9 cellular contexts compared by ENCODE assay signal in the genomic region with DNA sequence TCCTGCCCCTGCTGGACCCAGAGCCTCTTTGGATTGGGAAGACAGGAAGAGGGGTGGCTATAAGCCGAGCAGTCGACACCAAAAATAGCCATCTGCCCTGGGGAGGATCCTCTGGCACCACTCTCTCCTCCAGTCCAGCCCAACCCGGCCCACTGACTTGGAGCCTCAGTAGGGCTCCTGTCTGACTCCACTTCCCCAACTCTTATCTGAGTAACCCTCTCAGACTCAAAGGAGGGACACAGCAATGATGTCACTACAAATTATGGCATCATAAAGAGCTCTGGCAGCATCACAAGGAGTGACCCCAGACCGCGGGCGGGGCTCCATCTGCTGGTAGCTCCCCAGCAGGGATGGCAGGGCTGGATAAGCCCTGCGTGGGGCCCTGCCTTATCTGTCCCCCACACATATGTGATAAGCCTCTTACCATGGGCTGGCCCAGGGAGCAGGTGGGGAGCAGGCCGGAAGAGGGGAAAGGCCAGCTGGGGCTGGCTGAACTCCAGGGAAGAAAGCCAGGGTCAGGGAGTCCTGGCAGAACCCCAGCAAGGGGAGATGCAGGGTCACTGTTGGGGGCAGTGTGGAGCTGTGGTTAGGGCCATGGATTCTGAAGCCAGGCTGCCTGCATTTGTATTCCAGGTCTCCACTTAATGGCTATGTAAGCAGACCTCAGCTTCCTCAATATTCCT. TPM values are rescaled to one million over a fixed set of nuclear protein-coding genes. Genes with fewer than 3 reads are reported as not detected.
DNase-seq lines count a peak whose midpoint lies in the region; ATAC-seq and TF ChIP-seq lines count a peak whose summit lies in the region.
"Had no signal": no experiment of that assay in that cellular context is flagged by ENCODE, and none has a peak within 500 bp of the region (broad histone marks: within the 10 kb centered on the region; RNA-seq: fewer than 3 reads in every experiment).

No MANE protein-coding gene starts in this region.

- ATAC-seq in T-helper 17 cell (no peak), GM18502 (IDR thresholded peaks at IDR 0.05; ENCODE audit: poor library complexity, unreplicated experiment) (no peak)

- no peaks in the 10 kb centered on the region for H3K36me3 ChIP-seq in rectal smooth muscle tissue (ENCODE audit: control insufficient read depth, insufficient read depth, low read length)
- H3K36me3 ChIP-seq: neutrophil had no signal

- intact Hi-C loops in activated T-helper 2 cell treated with anti-CD3 and anti-CD28 coated beads, Interferon-gamma antibody, Interleukin-2, Interleukin-4, amounts not matched to agents 10 μg/mL and 5 μg/mL and 100 μg/mL, durations not matched to agents 14 hours and 24 hours and 36 hours (cut with micrococcal nuclease): loop anchor here (1.0 to 10.0 kb wide), 3 partner anchors 31 to 509 kb away; a partner anchor contains a TSS

- H3K27me3 ChIP-seq in rectal smooth muscle tissue (ENCODE audit: control insufficient read depth, insufficient read depth, low read length): no peaks in the 10 kb centered on the region

- H3K4me1 ChIP-seq in rectal smooth muscle tissue (ENCODE audit: control insufficient read depth, insufficient read depth, low read length): peaks cover 28% of the 10 kb centered on the region

- no peak overlapping the region for H3K9ac ChIP-seq in rectal smooth muscle tissue (ENCODE audit: low read length)

- H3K4me3 ChIP-seq in fibroblast of villous mesenchyme (ENCODE audit: low read depth, low read length) (no peak overlapping the region), rectal smooth muscle tissue (ENCODE audit: low read length) (no peak overlapping the region)

- peak; percentile 34 for TF ChIP-seq CTCF in fibroblast of villous mesenchyme (IDR thresholded peaks at IDR 0.05; ENCODE audit: insufficient read depth, low read depth, low read length)

- H3K9me3 Mint-ChIP-seq in activated T-helper 2 cell treated with anti-CD3 and anti-CD28 coated beads, Interferon-gamma antibody, Interleukin-2, Interleukin-4, amounts not matched to agents 10 μg/mL and 5 μg/mL and 100 μg/mL, durations not matched to agents 14 hours and 24 hours and 36 hours: no peaks in the 10 kb centered on the region

- peaks cover 20% of the 10 kb centered on the region for H3K4me1 Mint-ChIP-seq in T-helper 17 cell
- peaks cover 16% of the 10 kb centered on the region for H3K4me1 Mint-ChIP-seq in activated T-helper 2 cell treated with anti-CD3 and anti-CD28 coated beads, Interferon-gamma antibody, Interleukin-2, Interleukin-4, amounts not matched to agents 10 μg/mL and 5 μg/mL and 100 μg/mL, durations not matched to agents 14 hours and 24 hours and 36 hours (ENCODE audit: low read depth)

- H3K4me3 Mint-ChIP-seq in T-helper 17 cell: no peak overlapping the region
- H3K4me3 Mint-ChIP-seq in activated T-helper 2 cell treated with anti-CD3 and anti-CD28 coated beads, Interferon-gamma antibody, Interleukin-2, Interleukin-4, amounts not matched to agents 10 μg/mL and 5 μg/mL and 100 μg/mL, durations not matched to agents 14 hours and 24 hours and 36 hours (ENCODE audit: low read depth): no peak overlapping the region

- no peaks in the 10 kb centered on the region for H3K36me3 Mint-ChIP-seq in T-helper 17 cell (ENCODE audit: low read depth)
- H3K36me3 Mint-ChIP-seq in activated T-helper 2 cell treated with anti-CD3 and anti-CD28 coated beads, Interferon-gamma antibody, Interleukin-2, Interleukin-4, amounts not matched to agents 10 μg/mL and 5 μg/mL and 100 μg/mL, durations not matched to agents 14 hours and 24 hours and 36 hours (ENCODE audit: low read depth): no peaks in the 10 kb centered on the region

- peaks cover 5% of the 10 kb centered on the region for H3K27me3 Mint-ChIP-seq in T-helper 17 cell
- H3K27me3 Mint-ChIP-seq in activated T-helper 2 cell treated with anti-CD3 and anti-CD28 coated beads, Interferon-gamma antibody, Interleukin-2, Interleukin-4, amounts not matched to agents 10 μg/mL and 5 μg/mL and 100 μg/mL, durations not matched to agents 14 hours and 24 hours and 36 hours (ENCODE audit: low read depth): peaks cover 5% of the 10 kb centered on the region

- no peaks in the 10 kb centered on the region for H3K9me3 ChIP-seq in T-helper 17 cell (ENCODE audit: control insufficient read depth, low read length, poor library complexity, severe bottlenecking)
- H3K9me3 ChIP-seq: neutrophil had no signal

- peak overlapping the region; percentile 74 for H3K27ac Mint-ChIP-seq in T-helper 17 cell
- no peak overlapping the region for H3K27ac Mint-ChIP-seq in activated T-helper 2 cell treated with anti-CD3 and anti-CD28 coated beads, Interferon-gamma antibody, Interleukin-2, Interleukin-4, amounts not matched to agents 10 μg/mL and 5 μg/mL and 100 μg/mL, durations not matched to agents 14 hours and 24 hours and 36 hours

- H3K27ac ChIP-seq in rectal smooth muscle tissue (ENCODE audit: low read depth, low read length): peak overlapping the region; percentile 70
- H3K27ac ChIP-seq: neutrophil had no signal

- DNase-seq in GM03348 (ENCODE audit: low spot score) (peak; percentile 35), T-helper 17 cell (no peak), fibroblast of villous mesenchyme (ENCODE audit: low read depth) (peak; percentile 43), NCI-H146 (lab: John Stamatoyannopoulos, UW) (no peak), mucosa of gallbladder (ENCODE audit: low spot score) (no peak)
- no peak for DNase-seq in activated T-helper 2 cell treated with anti-CD3 and anti-CD28 coated beads, Interferon-gamma antibody, Interleukin-2, Interleukin-4, amounts not matched to agents 10 μg/mL and 5 μg/mL and 100 μg/mL, durations not matched to agents 14 hours and 24 hours and 36 hours (ENCODE audit: low spot score)

RNA-seq across cellular contexts. Expression of a gene that starts 4.6 kb away (rescaled TPM):
- total RNA-seq in T-helper 17 cell (under 1 TPM in 1 of 2 donors, not detected in 1; 0.62 TPM), fibroblast of villous mesenchyme (11.7 and 15.1 TPM in 2 replicates), mucosa of gallbladder (5.6 TPM)
- total RNA-seq in activated T-helper 2 cell treated with anti-CD3 and anti-CD28 coated beads, Interferon-gamma antibody, Interleukin-2, Interleukin-4, amounts not matched to agents 10 μg/mL and 5 μg/mL and 100 μg/mL, durations not matched to agents 14 hours and 24 hours and 36 hours: 2.1 and 3.2 TPM in 2 replicates

RNA-seq across cellular contexts. Expression of a gene that starts 44.5 kb away (rescaled TPM):
- 1 to 10 TPM; 1.4 to 1.5 TPM for total RNA-seq in T-helper 17 cell
- total RNA-seq in fibroblast of villous mesenchyme: 3.5 and 4.7 TPM in 2 replicates
- 2.1 and 2.3 TPM in 2 replicates for total RNA-seq in activated T-helper 2 cell treated with anti-CD3 and anti-CD28 coated beads, Interferon-gamma antibody, Interleukin-2, Interleukin-4, amounts not matched to agents 10 μg/mL and 5 μg/mL and 100 μg/mL, durations not matched to agents 14 hours and 24 hours and 36 hours
- total RNA-seq in mucosa of gallbladder: 39.9 TPM

RNA-seq across cellular contexts. Expression of a gene that starts 56.9 kb away (rescaled TPM):
- 1 to 10 TPM; 2.8 to 3.4 TPM for total RNA-seq in T-helper 17 cell
- total RNA-seq in fibroblast of villous mesenchyme: 57.4 and 91.5 TPM in 2 replicates
- total RNA-seq in activated T-helper 2 cell treated with anti-CD3 and anti-CD28 coated beads, Interferon-gamma antibody, Interleukin-2, Interleukin-4, amounts not matched to agents 10 μg/mL and 5 μg/mL and 100 μg/mL, durations not matched to agents 14 hours and 24 hours and 36 hours: 53.9 and 57.7 TPM in 2 replicates
- total RNA-seq in mucosa of gallbladder: 23.4 TPM

Comparison
In these comparisons a context has a peak if more than half of its experiments do, and no peak if none do; other contexts are left out.
1. DNase-seq: peak in GM03348 (single experiment) and fibroblast of villous mesenchyme (single experiment); none in T-helper 17 cell (0 of 3), activated T-helper 2 cell treated with anti-CD3 and anti-CD28 coated beads, Interferon-gamma antibody, Interleukin-2, Interleukin-4, amounts not matched to agents 10 μg/mL and 5 μg/mL and 100 μg/mL, durations not matched to agents 14 hours and 24 hours and 36 hours (single experiment), NCI-H146 (single experiment) and mucosa of gallbladder (single experiment).